ENCODE assay signal across 1 cellular context in the genomic region with DNA sequence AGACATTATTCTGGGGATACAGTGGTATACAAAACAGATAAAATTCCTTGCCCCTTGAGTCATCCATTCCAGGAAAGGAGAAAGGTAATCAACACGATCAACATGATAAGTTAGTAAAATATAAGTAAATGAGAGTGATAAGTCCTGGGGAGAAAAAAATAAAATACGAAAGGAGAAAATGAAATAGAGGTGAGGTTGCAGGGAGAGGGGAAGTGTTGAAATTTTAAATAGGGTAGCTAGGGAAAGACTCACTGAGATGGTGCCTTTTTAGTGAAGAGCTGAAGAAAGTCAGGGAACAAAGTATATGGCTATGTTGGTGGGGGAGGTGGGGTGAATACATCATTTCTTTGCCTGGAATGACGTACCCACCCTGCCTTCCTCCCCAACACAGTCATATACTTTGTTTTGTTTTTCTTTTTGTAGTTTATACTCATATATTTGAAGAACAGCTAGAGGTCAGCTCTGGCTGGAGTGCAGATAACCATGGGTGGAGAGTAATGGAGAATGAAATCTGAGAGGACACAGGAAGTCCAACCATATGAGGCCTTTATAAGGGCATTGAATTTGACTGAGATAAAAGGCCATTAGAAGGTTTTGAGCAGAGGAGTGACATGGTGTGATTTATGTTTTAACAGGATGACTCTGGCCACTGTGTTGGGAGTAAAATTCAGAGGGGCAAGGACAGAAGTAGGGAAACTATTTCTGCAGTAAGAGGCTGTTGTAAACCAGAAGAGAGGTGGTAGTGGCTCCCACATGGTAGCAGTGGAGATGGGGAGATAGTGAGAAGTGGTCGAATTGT.
A peak's percentile ranks its signal among the peaks of the same experiment; 100 is the strongest.
TF ChIP-seq lines count a peak whose summit lies in the region.

No MANE protein-coding gene starts in this region.

TF ChIP-seq in K562, 482 proteins besides CTCF, POLR2A, EP300 and RAD21 (continued from another document and continues in another):
- no peak for TF ChIP-seq RNF219 (CRISPR knock-in tag; IDR thresholded peaks at IDR 0.05)
- TF ChIP-seq, protein P1, sequence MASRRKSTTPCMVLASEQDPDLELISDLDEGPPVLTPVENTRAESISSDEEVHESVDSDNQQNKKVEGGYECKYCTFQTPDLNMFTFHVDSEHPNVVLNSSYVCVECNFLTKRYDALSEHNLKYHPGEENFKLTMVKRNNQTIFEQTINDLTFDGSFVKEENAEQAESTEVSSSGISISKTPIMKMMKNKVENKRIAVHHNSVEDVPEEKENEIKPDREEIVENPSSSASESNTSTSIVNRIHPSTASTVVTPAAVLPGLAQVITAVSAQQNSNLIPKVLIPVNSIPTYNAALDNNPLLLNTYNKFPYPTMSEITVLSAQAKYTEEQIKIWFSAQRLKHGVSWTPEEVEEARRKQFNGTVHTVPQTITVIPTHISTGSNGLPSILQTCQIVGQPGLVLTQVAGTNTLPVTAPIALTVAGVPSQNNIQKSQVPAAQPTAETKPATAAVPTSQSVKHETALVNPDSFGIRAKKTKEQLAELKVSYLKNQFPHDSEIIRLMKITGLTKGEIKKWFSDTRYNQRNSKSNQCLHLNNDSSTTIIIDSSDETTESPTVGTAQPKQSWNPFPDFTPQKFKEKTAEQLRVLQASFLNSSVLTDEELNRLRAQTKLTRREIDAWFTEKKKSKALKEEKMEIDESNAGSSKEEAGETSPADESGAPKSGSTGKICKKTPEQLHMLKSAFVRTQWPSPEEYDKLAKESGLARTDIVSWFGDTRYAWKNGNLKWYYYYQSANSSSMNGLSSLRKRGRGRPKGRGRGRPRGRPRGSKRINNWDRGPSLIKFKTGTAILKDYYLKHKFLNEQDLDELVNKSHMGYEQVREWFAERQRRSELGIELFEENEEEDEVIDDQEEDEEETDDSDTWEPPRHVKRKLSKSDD (conservative IDR thresholded peaks at IDR 0.05; ENCODE audit: low read length), result no peak
- peak; percentile 86; the same call in 1 of the 2 replicates for TF ChIP-seq MECOM (CRISPR knock-in tag; IDR thresholded peaks at IDR 0.05)
- TF ChIP-seq JUND (IDR thresholded peaks at IDR 0.05; ENCODE audit: borderline replicate concordance, low read depth, low read length), result peak; percentile 86
- TF ChIP-seq JUND (tag; IDR thresholded peaks at IDR 0.05; ENCODE audit: borderline replicate concordance, low read depth, low read length), result peak; percentile 88; the same call in 2 of the 3 replicates
- TF ChIP-seq, protein P2, sequence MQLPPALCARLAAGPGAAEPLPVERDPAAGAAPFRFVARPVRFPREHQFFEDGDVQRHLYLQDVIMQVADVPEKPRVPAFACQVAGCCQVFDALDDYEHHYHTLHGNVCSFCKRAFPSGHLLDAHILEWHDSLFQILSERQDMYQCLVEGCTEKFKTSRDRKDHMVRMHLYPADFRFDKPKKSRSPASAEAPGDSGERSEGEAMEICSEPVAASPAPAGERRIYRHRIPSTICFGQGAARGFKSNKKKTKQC (CRISPR knock-in tag; IDR thresholded peaks at IDR 0.05), result no peak
- TF ChIP-seq MYBL2 (IDR thresholded peaks at IDR 0.05; ENCODE audit: low read depth), result no peak
- no peak for TF ChIP-seq MYBL2 (CRISPR knock-in tag; IDR thresholded peaks at IDR 0.05; ENCODE audit: borderline replicate concordance)
- no peak for TF ChIP-seq NFYB (IDR thresholded peaks at IDR 0.05; ENCODE audit: extremely low read depth, insufficient read length)
- TF ChIP-seq, protein P3, sequence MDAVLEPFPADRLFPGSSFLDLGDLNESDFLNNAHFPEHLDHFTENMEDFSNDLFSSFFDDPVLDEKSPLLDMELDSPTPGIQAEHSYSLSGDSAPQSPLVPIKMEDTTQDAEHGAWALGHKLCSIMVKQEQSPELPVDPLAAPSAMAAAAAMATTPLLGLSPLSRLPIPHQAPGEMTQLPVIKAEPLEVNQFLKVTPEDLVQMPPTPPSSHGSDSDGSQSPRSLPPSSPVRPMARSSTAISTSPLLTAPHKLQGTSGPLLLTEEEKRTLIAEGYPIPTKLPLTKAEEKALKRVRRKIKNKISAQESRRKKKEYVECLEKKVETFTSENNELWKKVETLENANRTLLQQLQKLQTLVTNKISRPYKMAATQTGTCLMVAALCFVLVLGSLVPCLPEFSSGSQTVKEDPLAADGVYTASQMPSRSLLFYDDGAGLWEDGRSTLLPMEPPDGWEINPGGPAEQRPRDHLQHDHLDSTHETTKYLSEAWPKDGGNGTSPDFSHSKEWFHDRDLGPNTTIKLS (IDR thresholded peaks at IDR 0.05; ENCODE audit: borderline replicate concordance, low read depth), result no peak
- TF ChIP-seq TBP (optimal IDR thresholded peaks at IDR 0.05; ENCODE audit: low read depth, low read length), result no peak
- no peak for TF ChIP-seq MIER1 (IDR thresholded peaks at IDR 0.05; ENCODE audit: low read depth)
- no peak for TF ChIP-seq MEF2D (tag; conservative IDR thresholded peaks at IDR 0.05; ENCODE audit: low read depth)
- 0 out of 4 replicates have a peak, but pooled peaks of 1 of the 2 experiments have one; percentile 18 for TF ChIP-seq MNT (conservative IDR thresholded peaks at IDR 0.05)
- TF ChIP-seq, protein P4, sequence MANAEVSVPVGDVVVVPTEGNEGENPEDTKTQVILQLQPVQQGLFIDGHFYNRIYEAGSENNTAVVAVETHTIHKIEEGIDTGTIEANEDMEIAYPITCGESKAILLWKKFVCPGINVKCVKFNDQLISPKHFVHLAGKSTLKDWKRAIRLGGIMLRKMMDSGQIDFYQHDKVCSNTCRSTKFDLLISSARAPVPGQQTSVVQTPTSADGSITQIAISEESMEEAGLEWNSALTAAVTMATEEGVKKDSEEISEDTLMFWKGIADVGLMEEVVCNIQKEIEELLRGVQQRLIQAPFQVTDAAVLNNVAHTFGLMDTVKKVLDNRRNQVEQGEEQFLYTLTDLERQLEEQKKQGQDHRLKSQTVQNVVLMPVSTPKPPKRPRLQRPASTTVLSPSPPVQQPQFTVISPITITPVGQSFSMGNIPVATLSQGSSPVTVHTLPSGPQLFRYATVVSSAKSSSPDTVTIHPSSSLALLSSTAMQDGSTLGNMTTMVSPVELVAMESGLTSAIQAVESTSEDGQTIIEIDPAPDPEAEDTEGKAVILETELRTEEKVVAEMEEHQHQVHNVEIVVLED (CRISPR knock-in tag; IDR thresholded peaks at IDR 0.05), result no peak
- TF ChIP-seq ATF3 (IDR thresholded peaks at IDR 0.05), result peak; percentile 80
- no peak for TF ChIP-seq ATF3 (CRISPR knock-in tag; conservative IDR thresholded peaks at IDR 0.05)
- no peak for TF ChIP-seq ZC3H4 (CRISPR knock-in tag; IDR thresholded peaks at IDR 0.05; ENCODE audit: borderline replicate concordance)
- no peak for TF ChIP-seq HBP1 (CRISPR knock-in tag; IDR thresholded peaks at IDR 0.05)
- no peak for TF ChIP-seq PHF8 (IDR thresholded peaks at IDR 0.05; ENCODE audit: borderline replicate concordance, low read length)
- TF ChIP-seq, protein P5, sequence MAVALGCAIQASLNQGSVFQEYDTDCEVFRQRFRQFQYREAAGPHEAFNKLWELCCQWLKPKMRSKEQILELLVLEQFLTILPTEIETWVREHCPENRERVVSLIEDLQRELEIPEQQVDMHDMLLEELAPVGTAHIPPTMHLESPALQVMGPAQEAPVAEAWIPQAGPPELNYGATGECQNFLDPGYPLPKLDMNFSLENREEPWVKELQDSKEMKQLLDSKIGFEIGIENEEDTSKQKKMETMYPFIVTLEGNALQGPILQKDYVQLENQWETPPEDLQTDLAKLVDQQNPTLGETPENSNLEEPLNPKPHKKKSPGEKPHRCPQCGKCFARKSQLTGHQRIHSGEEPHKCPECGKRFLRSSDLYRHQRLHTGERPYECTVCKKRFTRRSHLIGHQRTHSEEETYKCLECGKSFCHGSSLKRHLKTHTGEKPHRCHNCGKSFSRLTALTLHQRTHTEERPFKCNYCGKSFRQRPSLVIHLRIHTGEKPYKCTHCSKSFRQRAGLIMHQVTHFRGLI (CRISPR knock-in tag; IDR thresholded peaks at IDR 0.05), result no peak
- no peak for TF ChIP-seq CLOCK (CRISPR knock-in tag; IDR thresholded peaks at IDR 0.05; ENCODE audit: borderline replicate concordance)
- TF ChIP-seq ZNF778 (CRISPR knock-in tag; IDR thresholded peaks at IDR 0.05), result no peak
- TF ChIP-seq DEAF1 (CRISPR knock-in tag; IDR thresholded peaks at IDR 0.05), result no peak
- peak; percentile 88; the same call in 1 of the 2 replicates for TF ChIP-seq ARID3A (IDR thresholded peaks at IDR 0.05; ENCODE audit: borderline replicate concordance, low read depth, low read length)
- TF ChIP-seq HDGF (IDR thresholded peaks at IDR 0.05), result no peak
- TF ChIP-seq POLR2H (tag; IDR thresholded peaks at IDR 0.05; ENCODE audit: low read depth), result 0 out of 2 replicates have a peak, but pooled peaks have one; percentile 6
- peak; percentile 5 for TF ChIP-seq DACH1 (IDR thresholded peaks at IDR 0.05; ENCODE audit: partially characterized antibody)
- TF ChIP-seq BDP1 (IDR thresholded peaks at IDR 0.05; ENCODE audit: insufficient read depth, insufficient read length), result no peak
